ENCODE assay signal across 1 cellular context in genomic region chr16:1007284-1007850, GRCh38.
TF ChIP-seq lines count a peak whose summit lies in the region.

No MANE protein-coding gene starts in this region.

TF ChIP-seq in HepG2, 621 proteins besides CTCF, POLR2A, EP300 and RAD21:
- TF ChIP-seq NFRKB (IDR thresholded peaks at IDR 0.05) (no peak), TEF (CRISPR knock-in tag; IDR thresholded peaks at IDR 0.05) (no peak), DZIP1 (CRISPR knock-in tag; IDR thresholded peaks at IDR 0.05) (no peak), MAFF (IDR thresholded peaks at IDR 0.05; ENCODE audit: low read depth, low read length) (no peak), SUZ12 (IDR thresholded peaks at IDR 0.05; ENCODE audit: low read depth, low read length) (no peak), MED13 (CRISPR knock-in tag; IDR thresholded peaks at IDR 0.05) (no peak), ZNF609 (CRISPR knock-in tag; IDR thresholded peaks at IDR 0.05; ENCODE audit: borderline replicate concordance) (no peak), HNF1B (CRISPR knock-in tag; IDR thresholded peaks at IDR 0.05) (no peak), ZNF17 (CRISPR knock-in tag; IDR thresholded peaks at IDR 0.05) (no peak), ZNF766 (CRISPR knock-in tag; IDR thresholded peaks at IDR 0.05; ENCODE audit: borderline replicate concordance) (no peak), ZNF430 (CRISPR knock-in tag; IDR thresholded peaks at IDR 0.05) (no peak), ZNF33B (CRISPR knock-in tag; IDR thresholded peaks at IDR 0.05) (no peak), EED (CRISPR knock-in tag; IDR thresholded peaks at IDR 0.05) (no peak), ZEB1 (IDR thresholded peaks at IDR 0.05; ENCODE audit: insufficient replicate concordance, low read depth) (no peak), GABPB1 (CRISPR knock-in tag; IDR thresholded peaks at IDR 0.05) (no peak), FOXJ3 (CRISPR knock-in tag; IDR thresholded peaks at IDR 0.05; ENCODE audit: borderline replicate concordance) (no peak), PATZ1 (CRISPR knock-in tag; IDR thresholded peaks at IDR 0.05) (no peak), MTF2 (CRISPR knock-in tag; IDR thresholded peaks at IDR 0.05; ENCODE audit: borderline replicate concordance) (no peak), IKZF4 (CRISPR knock-in tag; IDR thresholded peaks at IDR 0.05; ENCODE audit: borderline replicate concordance, low read depth, not compliant biosample characterization) (no peak)
